In the genomic region with DNA sequence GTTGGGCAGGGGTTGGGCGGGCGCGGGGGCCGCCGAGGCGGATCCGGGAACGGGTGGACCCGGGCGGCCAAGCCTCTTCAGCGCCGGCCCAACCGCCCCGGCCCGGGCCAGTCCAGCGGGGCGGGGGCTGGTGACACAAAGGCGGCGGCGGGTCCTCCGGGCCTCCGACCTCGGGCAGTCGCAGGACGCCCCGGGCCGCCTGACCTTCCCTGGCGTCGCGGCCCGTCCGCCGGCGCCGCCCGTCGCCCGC, we compare ENCODE assay signal across 8 cellular contexts. TPM values are rescaled to one million over a fixed set of nuclear protein-coding genes. Genes with fewer than 3 reads are reported as not detected.
DNase-seq lines count a peak whose midpoint lies in the region; ATAC-seq, FAIRE-seq and TF ChIP-seq lines count a peak whose summit lies in the region.

No MANE protein-coding gene starts in this region.

- peak overlapping the region; percentile 95 to 99 for H3K27ac ChIP-seq in A549
- peak overlapping the region; percentile 84 for H3K27ac ChIP-seq in GM23248
- H3K27ac ChIP-seq in breast epithelium = peak overlapping the region; percentile 99 to 100
- peak overlapping the region; percentile 91 for H3K27ac ChIP-seq in mesodermal cell (ENCODE audit: low read depth, low read length, severe bottlenecking)

- no peak for TF ChIP-seq EP300 in A549 (IDR thresholded peaks at IDR 0.05)

- H3K4me2 ChIP-seq in A549 (peak overlapping the region; percentile 98), GM23248 (ENCODE audit: unreplicated experiment) (peak overlapping the region; percentile 76)

- H3K9me3 ChIP-seq in A549 (no peaks in the 10 kb centered on the region), GM23248 (ENCODE audit: low read depth) (no peaks in the 10 kb centered on the region), breast epithelium (no peaks in the 10 kb centered on the region), mesodermal cell (ENCODE audit: control insufficient read depth, low read length) (no peaks in the 10 kb centered on the region)

- H3K79me2 ChIP-seq in GM23248 (ENCODE audit: insufficient read depth) = peaks cover 51% of the 10 kb centered on the region

- CTCF ChIA-PET in A549 (lab: Yijun Ruan, JAX) = no interaction called here

- no peaks in the 10 kb centered on the region for H3K27me3 ChIP-seq in GM23248 (replicated peaks; ENCODE audit: insufficient read depth)
- H3K27me3 ChIP-seq in breast epithelium = no peaks in the 10 kb centered on the region

- H3K4me3 ChIP-seq in A549 = peak overlapping the region; percentile 80
- peak overlapping the region; percentile 91 for H3K4me3 ChIP-seq in GM23248
- peak overlapping the region; percentile 71 to 99 (median 82) for H3K4me3 ChIP-seq in breast epithelium
- peak overlapping the region; percentile 65 for H3K4me3 ChIP-seq in mesodermal cell (ENCODE audit: extremely low read depth, insufficient read depth, low read length, poor library complexity, severe bottlenecking)

- POLR2A ChIA-PET in A549 (lab: Yijun Ruan, JAX) = no interaction called here

- no peaks in the 10 kb centered on the region for H3K36me3 ChIP-seq in GM23248 (ENCODE audit: low read depth)
- no peaks in the 10 kb centered on the region for H3K36me3 ChIP-seq in breast epithelium
- peaks cover 17% of the 10 kb centered on the region for H3K36me3 ChIP-seq in mesodermal cell (ENCODE audit: control insufficient read depth, insufficient read depth, low read length)

- peaks cover 14% of the 10 kb centered on the region; the same call in 1 of the 2 replicates for H3F3A ChIP-seq in GM23248 (ENCODE audit: insufficient read depth)

- peak overlapping the region; percentile 95 for H3K9ac ChIP-seq in GM23248

- no peaks in the 10 kb centered on the region for H3K9me2 ChIP-seq in GM23248 (ENCODE audit: insufficient read depth)

- intact Hi-C loops in breast epithelium (cut with DNase I; ENCODE audit: low total_unique reads) = no loop called here

- in situ Hi-C loops in GM23248 (cut with MboI) = no loop called here

- ATAC-seq in A549 (peak in 1 of 2 experiments; percentile 82; a peak in 3 of 6 replicates), GM21390 (IDR thresholded peaks at IDR 0.05; ENCODE audit: unreplicated experiment) (no peak), GM21381 (IDR thresholded peaks at IDR 0.05; ENCODE audit: unreplicated experiment) (no peak)

- no peak for TF ChIP-seq RAD21 in A549 (conservative IDR thresholded peaks at IDR 0.05 in 1 of 2, IDR thresholded peaks at IDR 0.05 in 1 of 2)

- H3K4me1 ChIP-seq in A549 (peaks cover 16% of the 10 kb centered on the region), GM23248 (ENCODE audit: insufficient read depth) (peaks cover 9% of the 10 kb centered on the region; the same call in 1 of the 2 replicates), breast epithelium (no peaks in the 10 kb centered on the region), mesodermal cell (ENCODE audit: control insufficient read depth, insufficient read depth, low read length, poor library complexity, severe bottlenecking) (peaks cover 6% of the 10 kb centered on the region)

- DNase-seq in A549 (ENCODE audit: low read depth in 1 of 2, low spot score in 1 of 2) = no peak
- no peak for DNase-seq in GM23248
- DNase-seq in breast epithelium (ENCODE audit: low spot score in 2 of 2) = peak in 1 of 2 donors; percentile 33
- no peak for DNase-seq in NCI-H510A treated with DMSO at 0.1 percent for 48 hours (lab: John Stamatoyannopoulos, UW)
- no peak for DNase-seq in retina

- no CpG with 5 or more reads among the region's 38 CpGs for WGBS in A549 (ENCODE audit: missing lambda C conversion rate)
- 0% methylated on average over 27 of the region's 38 CpGs; no CpG with 5 or more reads in 1 of the 2 experiments for WGBS in GM23248 (ENCODE audit: low coverage in 1 of 2, low lambda C conversion rate in 2 of 2, missing lambda C conversion rate in 2 of 2), 2 experiments
- 0% methylated on average over 8 to 20 of the region's 38 CpGs for WGBS in mesodermal cell (ENCODE audit: insufficient coverage in 2 of 2), 2 experiments

- no peak for FAIRE-seq in A549 (lab: Jason Lieb, UNC)

- no peaks in the 10 kb centered on the region for H4K20me1 ChIP-seq in GM23248 (ENCODE audit: insufficient read depth)

- H2AFZ ChIP-seq in GM23248 = peak overlapping the region; percentile 60; the same call in 1 of the 2 replicates

- TF ChIP-seq POLR2A in A549 (IDR thresholded peaks at IDR 0.05; ENCODE audit: low read length) = peak; percentile 49
- TF ChIP-seq POLR2A in breast epithelium (IDR thresholded peaks at IDR 0.05) = no peak

- TF ChIP-seq CTCF in A549 (IDR thresholded peaks at IDR 0.05) (no peak), breast epithelium (IDR thresholded peaks at IDR 0.05) (no peak)

TF ChIP-seq in A549, 52 proteins besides CTCF, POLR2A, EP300 and RAD21 (continues in another document):
- TF ChIP-seq, protein P1, sequence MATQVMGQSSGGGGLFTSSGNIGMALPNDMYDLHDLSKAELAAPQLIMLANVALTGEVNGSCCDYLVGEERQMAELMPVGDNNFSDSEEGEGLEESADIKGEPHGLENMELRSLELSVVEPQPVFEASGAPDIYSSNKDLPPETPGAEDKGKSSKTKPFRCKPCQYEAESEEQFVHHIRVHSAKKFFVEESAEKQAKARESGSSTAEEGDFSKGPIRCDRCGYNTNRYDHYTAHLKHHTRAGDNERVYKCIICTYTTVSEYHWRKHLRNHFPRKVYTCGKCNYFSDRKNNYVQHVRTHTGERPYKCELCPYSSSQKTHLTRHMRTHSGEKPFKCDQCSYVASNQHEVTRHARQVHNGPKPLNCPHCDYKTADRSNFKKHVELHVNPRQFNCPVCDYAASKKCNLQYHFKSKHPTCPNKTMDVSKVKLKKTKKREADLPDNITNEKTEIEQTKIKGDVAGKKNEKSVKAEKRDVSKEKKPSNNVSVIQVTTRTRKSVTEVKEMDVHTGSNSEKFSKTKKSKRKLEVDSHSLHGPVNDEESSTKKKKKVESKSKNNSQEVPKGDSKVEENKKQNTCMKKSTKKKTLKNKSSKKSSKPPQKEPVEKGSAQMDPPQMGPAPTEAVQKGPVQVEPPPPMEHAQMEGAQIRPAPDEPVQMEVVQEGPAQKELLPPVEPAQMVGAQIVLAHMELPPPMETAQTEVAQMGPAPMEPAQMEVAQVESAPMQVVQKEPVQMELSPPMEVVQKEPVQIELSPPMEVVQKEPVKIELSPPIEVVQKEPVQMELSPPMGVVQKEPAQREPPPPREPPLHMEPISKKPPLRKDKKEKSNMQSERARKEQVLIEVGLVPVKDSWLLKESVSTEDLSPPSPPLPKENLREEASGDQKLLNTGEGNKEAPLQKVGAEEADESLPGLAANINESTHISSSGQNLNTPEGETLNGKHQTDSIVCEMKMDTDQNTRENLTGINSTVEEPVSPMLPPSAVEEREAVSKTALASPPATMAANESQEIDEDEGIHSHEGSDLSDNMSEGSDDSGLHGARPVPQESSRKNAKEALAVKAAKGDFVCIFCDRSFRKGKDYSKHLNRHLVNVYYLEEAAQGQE (IDR thresholded peaks at IDR 0.05) = no peak
- TF ChIP-seq MYC (IDR thresholded peaks at IDR 0.05; ENCODE audit: borderline replicate concordance, low read length) (no peak), JUN (IDR thresholded peaks at IDR 0.05) (no peak), ZC3H11A (IDR thresholded peaks at IDR 0.05) (no peak), ZSCAN20 (CRISPR knock-in tag; IDR thresholded peaks at IDR 0.05) (no peak), GATA3 (IDR thresholded peaks at IDR 0.05; ENCODE audit: borderline replicate concordance) (no peak), ZFP36 (IDR thresholded peaks at IDR 0.05; ENCODE audit: borderline replicate concordance, partially characterized antibody) (no peak), CEBPB (IDR thresholded peaks at IDR 0.05) (no peak), ELK1 (IDR thresholded peaks at IDR 0.05; ENCODE audit: low read depth, low read length) (no peak), HEYL (CRISPR knock-in tag; IDR thresholded peaks at IDR 0.05) (no peak), RFX5 (IDR thresholded peaks at IDR 0.05) (no peak), ZNF302 (CRISPR knock-in tag; IDR thresholded peaks at IDR 0.05) (no peak), FOSB (CRISPR knock-in tag; IDR thresholded peaks at IDR 0.05) (no peak), USF2 (IDR thresholded peaks at IDR 0.05) (no peak), TP53 (CRISPR knock-in tag; IDR thresholded peaks at IDR 0.05) (no peak), HOXB13 (CRISPR knock-in tag; IDR thresholded peaks at IDR 0.05; ENCODE audit: low read depth) (no peak), MAFK (IDR thresholded peaks at IDR 0.05; ENCODE audit: partially characterized antibody) (no peak)

RNA-seq across cellular contexts. Expression of gene METTL2B, which starts 54.2 kb away (rescaled TPM):
- polyA plus RNA-seq in A549 (2011; rRNA removed) (48.8 and 49.1 TPM in 2 replicates), A549 (2017; fragmentation: RNase III; extraction: RNeasy Plus Mini Kit Qiagen cat#74134 plus additional on column Dnase treatment) (25.9 to 32.3 TPM (median 28.0 TPM) in 3 replicates), GM23248 (2016; fragmentation: Nextera tagmentation; extraction: Ambion mirVana) (19.2 and 19.9 TPM in 2 replicates)
- polyA plus RNA-seq in A549 (2012; cell fraction: cytosol; rRNA removed) = 16.2 and 17.9 TPM in 2 replicates
- polyA plus RNA-seq in A549 (2012; cell fraction: nucleus; rRNA removed) = 8.1 and 10.5 TPM in 2 replicates
- polyA minus RNA-seq in A549 (2011; rRNA and poly(A)+ RNA removed) = 22.7 and 26.3 TPM in 2 replicates
- total RNA-seq in GM23248 (2014; rRNA removed; shearing (Covaris generic)) = 36.5 and 42.5 TPM in 2 replicates
- 10 to 100 TPM; 19.4 to 28.7 (median 23.6) TPM for total RNA-seq in breast epithelium
- 19.3 TPM for polyA plus RNA-seq in mesodermal cell (2013, experiment 1 of 2)
- polyA plus RNA-seq in mesodermal cell (2013, experiment 2 of 2) = 20.6 TPM
